8 cellular contexts compared by ENCODE assay signal in genomic region chr1:150235852-150236613, GRCh38. TPM values are rescaled to one million over a fixed set of nuclear protein-coding genes. Genes with fewer than 3 reads are reported as not detected.
DNase-seq lines count a peak whose midpoint lies in the region; ATAC-seq and TF ChIP-seq lines count a peak whose summit lies in the region.

Gene ANP32E (minus strand): TSS chr1:150236112. CDS start chr1:150235786, 326 bp downstream.

- peaks cover 6% of the 10 kb centered on the region for H3K27me3 Mint-ChIP-seq in activated CD4-positive, alpha-beta T cell treated with anti-CD3 and anti-CD28 coated beads, Interleukin-2, amount 10 ng/mL, durations not matched to agents 24 days and 14 days

- H3K4me2 ChIP-seq in BLaER1 treated with 17β-estradiol and CSF1 and Interleukin-3, amounts not matched to agents 10 nM and 100 nM: peak within 1 kb of the TSS; percentile 83 to 95 (median 87)

- no peak within 1 kb of the TSS for H3K27ac Mint-ChIP-seq in activated CD4-positive, alpha-beta T cell treated with anti-CD3 and anti-CD28 coated beads, Interleukin-2, amount 10 ng/mL, durations not matched to agents 24 days and 14 days

- peak within 1 kb of the TSS; percentile 97 to 100 (median 99) for H3K9ac ChIP-seq in BLaER1 treated with 17β-estradiol and CSF1 and Interleukin-3, amounts not matched to agents 10 nM and 100 nM
- peak within 1 kb of the TSS; percentile 91 for H3K9ac ChIP-seq in colonic mucosa (ENCODE audit: low read depth in 2 of 2, low read length in 2 of 2)

- peaks cover 16% of the 10 kb centered on the region for H3K4me1 Mint-ChIP-seq in activated CD4-positive, alpha-beta T cell treated with anti-CD3 and anti-CD28 coated beads, Interleukin-2, amount 10 ng/mL, durations not matched to agents 24 days and 14 days

- H3K9me3 Mint-ChIP-seq in activated CD4-positive, alpha-beta T cell treated with anti-CD3 and anti-CD28 coated beads, Interleukin-2, amount 10 ng/mL, durations not matched to agents 24 days and 14 days: no peaks in the 10 kb centered on the region

- peaks cover 0 to 25% (median 7%) of the 10 kb centered on the region in 11 experiments; a peak in 8 of 22 replicates for H4K20me1 ChIP-seq in BLaER1 treated with 17β-estradiol and CSF1 and Interleukin-3, amounts not matched to agents 10 nM and 100 nM

- no peaks in the 10 kb centered on the region for H3K27me3 ChIP-seq in BLaER1 treated with 17β-estradiol and CSF1 and Interleukin-3, amounts not matched to agents 10 nM and 100 nM
- H3K27me3 ChIP-seq in colonic mucosa (no peaks in the 10 kb centered on the region), layer of hippocampus (ENCODE audit: control insufficient read depth, insufficient read depth, low read length) (no peaks in the 10 kb centered on the region)

- intact Hi-C loops in activated CD4-positive, alpha-beta T cell treated with anti-CD3 and anti-CD28 coated beads, Interleukin-2, amount 10 ng/mL, durations not matched to agents 24 days and 14 days (cut with micrococcal nuclease): loop anchor here (1.0 to 10.0 kb wide), 6 partner anchors 21 to 739 kb away; partner anchors contain the start of genes APH1A, CA14, CERS2 and CIART
- intact Hi-C loops in colonic mucosa (cut with DNase I): no loop called here

- peaks cover 6 to 9% (median 8%) of the 10 kb centered on the region in 11 experiments; a peak in 16 of 22 replicates for H3K36me3 ChIP-seq in BLaER1 treated with 17β-estradiol and CSF1 and Interleukin-3, amounts not matched to agents 10 nM and 100 nM
- H3K36me3 ChIP-seq in colonic mucosa: no peaks in the 10 kb centered on the region

- ATAC-seq in GM19328 (IDR thresholded peaks at IDR 0.05; ENCODE audit: unreplicated experiment): peak; percentile 86
- peak; percentile 79 for ATAC-seq in HG03520 (IDR thresholded peaks at IDR 0.05; ENCODE audit: unreplicated experiment)

- DNase-seq in NCI-H526 treated with DMSO at 0.1 percent for 48 hours (lab: John Stamatoyannopoulos, UW) (peak; percentile 100), colonic mucosa (peak; percentile 96)
- peak; percentile 98 for DNase-seq in activated CD4-positive, alpha-beta T cell treated with anti-CD3 and anti-CD28 coated beads, Interleukin-2, amount 10 ng/mL, durations not matched to agents 24 days and 14 days
- peak; percentile 79 to 85 for DNase-seq in stimulated activated CD4-positive, alpha-beta T cell treated with anti-CD3 and anti-CD28 coated beads, Interleukin-1b, Interleukin-23, amount 100 ng/mL, for 4 hours (ENCODE audit: low read depth in 2 of 2)

- H3K27ac ChIP-seq in BLaER1 treated with 17β-estradiol and CSF1 and Interleukin-3, amounts not matched to agents 10 nM and 100 nM: peak within 1 kb of the TSS; percentile 94 to 100 (median 99)
- H3K27ac ChIP-seq in colonic mucosa (peak within 1 kb of the TSS; percentile 93), layer of hippocampus (ENCODE audit: low read depth, low read length) (peak within 1 kb of the TSS; percentile 93)

- H3K4me3 Mint-ChIP-seq in activated CD4-positive, alpha-beta T cell treated with anti-CD3 and anti-CD28 coated beads, Interleukin-2, amount 10 ng/mL, durations not matched to agents 24 days and 14 days: no peak within 1 kb of the TSS

- TF ChIP-seq CTCF in colonic mucosa (IDR thresholded peaks at IDR 0.05): no peak

- H3K4me1 ChIP-seq in BLaER1 treated with 17β-estradiol and CSF1 and Interleukin-3, amounts not matched to agents 10 nM and 100 nM: peaks cover 23 to 33% (median 29%) of the 10 kb centered on the region in 10 experiments
- H3K4me1 ChIP-seq in colonic mucosa: no peaks in the 10 kb centered on the region

- H3K36me3 Mint-ChIP-seq in activated CD4-positive, alpha-beta T cell treated with anti-CD3 and anti-CD28 coated beads, Interleukin-2, amount 10 ng/mL, durations not matched to agents 24 days and 14 days (ENCODE audit: low read depth): peaks cover 12% of the 10 kb centered on the region

- peak within 1 kb of the TSS; percentile 84 to 99 (median 98) for H3K4me3 ChIP-seq in BLaER1 treated with 17β-estradiol and CSF1 and Interleukin-3, amounts not matched to agents 10 nM and 100 nM
- peak within 1 kb of the TSS; percentile 85 for H3K4me3 ChIP-seq in colonic mucosa

- no peaks in the 10 kb centered on the region for H3K9me3 ChIP-seq in BLaER1 treated with 17β-estradiol and CSF1 and Interleukin-3, amounts not matched to agents 10 nM and 100 nM (replicated peaks in 1 of 11)
- H3K9me3 ChIP-seq in colonic mucosa: no peaks in the 10 kb centered on the region

RNA-seq across cellular contexts. Expression of gene ANP32E, which starts in this region (rescaled TPM):
- total RNA-seq in activated CD4-positive, alpha-beta T cell treated with anti-CD3 and anti-CD28 coated beads, Interleukin-2, amount 10 ng/mL, durations not matched to agents 24 days and 14 days: 193 and 201 TPM in 2 replicates
- 10 to 100 TPM; 18.5 to 36.3 TPM for total RNA-seq in colonic mucosa

Comparison
In these comparisons a context has a peak if more than half of its experiments do, and no peak if none do; other contexts are left out.
1. Peak in every context shown above with its lines: DNase-seq, ATAC-seq, H3K4me3 ChIP-seq and H3K27ac ChIP-seq.